16 cellular contexts compared by ENCODE assay signal in genomic region chr1:89672489-89673183, GRCh38. TPM values are rescaled to one million over a fixed set of nuclear protein-coding genes. Genes with fewer than 3 reads are reported as not detected.
DNase-seq lines count a peak whose midpoint lies in the region; ATAC-seq and TF ChIP-seq lines count a peak whose summit lies in the region.
"Had no signal": no experiment of that assay in that cellular context is flagged by ENCODE, and none has a peak within 500 bp of the region (broad histone marks: within the 10 kb centered on the region; RNA-seq: fewer than 3 reads in every experiment).

No MANE protein-coding gene starts in this region.

- H3K4me3 Mint-ChIP-seq in MCF 10A (ENCODE audit: unreplicated experiment), result no peak overlapping the region
- H3K4me3 Mint-ChIP-seq in activated T-helper 2 cell treated with anti-CD3 and anti-CD28 coated beads, Interferon-gamma antibody, Interleukin-2, Interleukin-4, amounts not matched to agents 10 μg/mL and 5 μg/mL and 100 μg/mL, durations not matched to agents 14 hours and 24 hours and 36 hours (ENCODE audit: low read depth), result no peak overlapping the region
- H3K4me3 Mint-ChIP-seq: B cell had no signal

- no peaks in the 10 kb centered on the region for H3K4me1 ChIP-seq in breast epithelium

- no peak overlapping the region for H3K4me3 ChIP-seq in breast epithelium
- H3K4me3 ChIP-seq in fibroblast of the aortic adventitia (ENCODE audit: low read depth, low read length), result no peak overlapping the region

- peak overlapping the region; percentile 21 for H3K27ac Mint-ChIP-seq in MCF 10A (ENCODE audit: low read depth, unreplicated experiment)
- peak overlapping the region; percentile 69 for H3K27ac Mint-ChIP-seq in activated T-helper 2 cell treated with anti-CD3 and anti-CD28 coated beads, Interferon-gamma antibody, Interleukin-2, Interleukin-4, amounts not matched to agents 10 μg/mL and 5 μg/mL and 100 μg/mL, durations not matched to agents 14 hours and 24 hours and 36 hours
- H3K27ac Mint-ChIP-seq: B cell had no signal

- no peaks in the 10 kb centered on the region for H3K9me3 ChIP-seq in breast epithelium

- H3K27me3 Mint-ChIP-seq in MCF 10A (ENCODE audit: insufficient read depth, unreplicated experiment), result no peaks in the 10 kb centered on the region
- H3K27me3 Mint-ChIP-seq in activated T-helper 2 cell treated with anti-CD3 and anti-CD28 coated beads, Interferon-gamma antibody, Interleukin-2, Interleukin-4, amounts not matched to agents 10 μg/mL and 5 μg/mL and 100 μg/mL, durations not matched to agents 14 hours and 24 hours and 36 hours (ENCODE audit: low read depth), result no peaks in the 10 kb centered on the region
- H3K27me3 Mint-ChIP-seq: B cell had no signal

- CTCF ChIA-PET in MCF 10A (lab: Yijun Ruan, JAX), result interaction anchor here (0.6 to 1.3 kb wide), 3 partner anchors 90 to 1680 kb away, joined by 3 read pairs; no protein-coding TSS in a partner anchor

- DNase-seq in MCF 10A (ENCODE audit: unreplicated experiment) (peak; percentile 9), breast epithelium (ENCODE audit: low spot score in 2 of 2) (no peak), fibroblast of the aortic adventitia (ENCODE audit: low read depth) (peak; percentile 45), erythroblast (lab: John Stamatoyannopoulos, UW) (no peak), nucleus accumbens (lab: John Stamatoyannopoulos, UW) (no peak)
- DNase-seq in activated T-helper 2 cell treated with anti-CD3 and anti-CD28 coated beads, Interferon-gamma antibody, Interleukin-2, Interleukin-4, amounts not matched to agents 10 μg/mL and 5 μg/mL and 100 μg/mL, durations not matched to agents 14 hours and 24 hours and 36 hours (ENCODE audit: low spot score), result no peak
- DNase-seq in stimulated activated CD4-positive, alpha-beta T cell treated with anti-CD3 and anti-CD28 coated beads, Interleukin-12 subunit alpha, Interleukin-12 subunit beta, amount 100 ng/mL, for 4 hours, result no peak
- DNase-seq: DMS79, mesendoderm, NCI-H1436 treated with DMSO at 0.1 percent for 48 hours, NCI-H345 had no signal

- no TSS peak for BruUV-seq in MCF 10A (replicated peaks; lab: Mats Ljungman, UMichigan)

- no peak for TF ChIP-seq CTCF in MCF 10A (IDR thresholded peaks at IDR 0.05; ENCODE audit: unreplicated experiment)
- TF ChIP-seq CTCF in breast epithelium (IDR thresholded peaks at IDR 0.05), result no peak
- TF ChIP-seq CTCF in fibroblast of the aortic adventitia (IDR thresholded peaks at IDR 0.05; ENCODE audit: insufficient read depth, low read length), result no peak

- POLR2A ChIA-PET in MCF 10A (lab: Yijun Ruan, JAX), result interaction anchor here (0.6 to 0.8 kb wide), 3 partner anchors 16 to 1553 kb away, joined by 3 to 4 read pairs (median 3); no protein-coding TSS in a partner anchor

- peaks cover 21% of the 10 kb centered on the region for H3K4me1 Mint-ChIP-seq in MCF 10A (ENCODE audit: insufficient read depth, unreplicated experiment)
- peaks cover 83% of the 10 kb centered on the region for H3K4me1 Mint-ChIP-seq in activated T-helper 2 cell treated with anti-CD3 and anti-CD28 coated beads, Interferon-gamma antibody, Interleukin-2, Interleukin-4, amounts not matched to agents 10 μg/mL and 5 μg/mL and 100 μg/mL, durations not matched to agents 14 hours and 24 hours and 36 hours (ENCODE audit: low read depth)

- no peaks in the 10 kb centered on the region for H3K36me3 Mint-ChIP-seq in MCF 10A (ENCODE audit: insufficient read depth, unreplicated experiment)
- H3K36me3 Mint-ChIP-seq in activated T-helper 2 cell treated with anti-CD3 and anti-CD28 coated beads, Interferon-gamma antibody, Interleukin-2, Interleukin-4, amounts not matched to agents 10 μg/mL and 5 μg/mL and 100 μg/mL, durations not matched to agents 14 hours and 24 hours and 36 hours (ENCODE audit: low read depth), result peaks cover 79% of the 10 kb centered on the region

- H3K27me3 ChIP-seq in breast epithelium, result no peaks in the 10 kb centered on the region

- H3K27ac ChIP-seq in breast epithelium, result no peak overlapping the region
- H3K27ac ChIP-seq: KMS-11, VCaP had no signal

- ATAC-seq in HG02678 (IDR thresholded peaks at IDR 0.05; ENCODE audit: unreplicated experiment), result no peak
- ATAC-seq: SK-N-SH treated with all-trans-retinoic acid at 6 μM for 48 hours had no signal

- intact Hi-C loops in MCF 10A (cut with micrococcal nuclease) (loop anchor here (5.0 kb wide), 1 partner anchor 50 kb away; no protein-coding TSS in a partner anchor), breast epithelium (cut with DNase I; ENCODE audit: low total_unique reads) (no loop called here)
- intact Hi-C loops in activated T-helper 2 cell treated with anti-CD3 and anti-CD28 coated beads, Interferon-gamma antibody, Interleukin-2, Interleukin-4, amounts not matched to agents 10 μg/mL and 5 μg/mL and 100 μg/mL, durations not matched to agents 14 hours and 24 hours and 36 hours (cut with micrococcal nuclease), result loop anchor here (5.0 kb wide), 1 partner anchor 35 kb away; no protein-coding TSS in a partner anchor

- no peaks in the 10 kb centered on the region for H3K36me3 ChIP-seq in breast epithelium

- no peaks in the 10 kb centered on the region for H3K9me3 Mint-ChIP-seq in MCF 10A (ENCODE audit: unreplicated experiment)
- H3K9me3 Mint-ChIP-seq in activated T-helper 2 cell treated with anti-CD3 and anti-CD28 coated beads, Interferon-gamma antibody, Interleukin-2, Interleukin-4, amounts not matched to agents 10 μg/mL and 5 μg/mL and 100 μg/mL, durations not matched to agents 14 hours and 24 hours and 36 hours, result no peaks in the 10 kb centered on the region

- TF ChIP-seq POLR2A in breast epithelium (IDR thresholded peaks at IDR 0.05), result no peak
- TF ChIP-seq POLR2A in erythroblast (IDR thresholded peaks at IDR 0.05; ENCODE audit: low read length), result no peak

RNA-seq across cellular contexts. Expression of gene LRRC8C, which starts 39.7 kb away (rescaled TPM):
- total RNA-seq in MCF 10A (2022) (4.4 TPM in 2 replicates), breast epithelium (10 to 100 TPM; 10.8 to 14.6 (median 12.9) TPM), fibroblast of the aortic adventitia (ENCODE audit: low replicate concordance) (6.0 and 25.3 TPM in 2 replicates)
- 56.1 and 56.5 TPM in 2 replicates for total RNA-seq in activated T-helper 2 cell treated with anti-CD3 and anti-CD28 coated beads, Interferon-gamma antibody, Interleukin-2, Interleukin-4, amounts not matched to agents 10 μg/mL and 5 μg/mL and 100 μg/mL, durations not matched to agents 14 hours and 24 hours and 36 hours

Comparison
In these comparisons a context has a peak if more than half of its experiments do, and no peak if none do; other contexts are left out.
1. DNase-seq: peak in MCF 10A (single experiment) and fibroblast of the aortic adventitia (single experiment); none in breast epithelium (0 of 2), activated T-helper 2 cell treated with anti-CD3 and anti-CD28 coated beads, Interferon-gamma antibody, Interleukin-2, Interleukin-4, amounts not matched to agents 10 μg/mL and 5 μg/mL and 100 μg/mL, durations not matched to agents 14 hours and 24 hours and 36 hours (single experiment), erythroblast (0 of 2), stimulated activated CD4-positive, alpha-beta T cell treated with anti-CD3 and anti-CD28 coated beads, Interleukin-12 subunit alpha, Interleukin-12 subunit beta, amount 100 ng/mL, for 4 hours (single experiment) and nucleus accumbens (0 of 56).